Comparison of ENCODE assay signal across 25 cellular contexts in the genomic region with DNA sequence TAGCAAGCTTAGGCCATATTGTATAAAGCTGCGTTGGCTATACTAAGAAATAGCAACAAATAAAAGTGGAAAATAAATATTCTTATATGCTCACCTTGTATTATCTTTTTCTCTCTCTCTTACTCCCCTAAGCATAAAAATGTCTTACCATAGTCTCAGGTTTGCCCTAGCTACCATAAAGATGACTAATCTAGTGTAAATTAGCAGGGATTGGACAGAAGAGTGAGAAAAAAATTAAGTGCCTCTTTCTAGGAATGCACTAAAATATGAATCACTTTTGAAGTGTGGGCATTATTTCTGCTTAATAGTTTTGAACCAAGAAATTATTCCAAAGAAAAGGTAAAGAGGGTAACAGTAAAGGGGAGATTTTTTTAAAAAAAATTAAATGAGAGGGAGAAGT.
DNase-seq lines count a peak whose midpoint lies in the region; ATAC-seq and TF ChIP-seq lines count a peak whose summit lies in the region.
"Had no signal": no experiment of that assay in that cellular context is flagged by ENCODE, and none has a peak within 500 bp of the region (broad histone marks: within the 10 kb centered on the region; RNA-seq: fewer than 3 reads in every experiment).

No MANE protein-coding gene starts in this region.

- H4K20me1 ChIP-seq in SK-N-SH (ENCODE audit: insufficient read depth): no peaks in the 10 kb centered on the region

- 14% methylated on average over 1 of the region's 1 CpG for WGBS in SK-N-SH (ENCODE audit: low lambda C conversion rate)

- H3K4me2 ChIP-seq in SK-N-SH: no peak overlapping the region

- no peaks in the 10 kb centered on the region for H3K9me3 ChIP-seq in SK-N-SH

- POLR2A ChIA-PET in SK-N-SH (lab: Yijun Ruan, JAX): no interaction called here

- H3K4me3 ChIP-seq in SK-N-SH (ENCODE audit: low read depth in 2 of 2, low read length in 1 of 2) (no peak overlapping the region), choroid plexus epithelial cell (ENCODE audit: low read depth, low read length) (no peak overlapping the region)
- H3K4me3 ChIP-seq: GM23248, SJSA1 had no signal

- TF ChIP-seq CTCF in SK-N-SH (IDR thresholded peaks at IDR 0.05) (no peak), choroid plexus epithelial cell (conservative IDR thresholded peaks at IDR 0.05; ENCODE audit: low read depth, low read length) (no peak)

- TF ChIP-seq EP300 in SK-N-SH (IDR thresholded peaks at IDR 0.05; ENCODE audit: borderline replicate concordance in 1 of 2, low read depth in 1 of 2, low read length in 1 of 2): no peak

- no peaks in the 10 kb centered on the region for H3K36me3 ChIP-seq in SK-N-SH (replicated peaks in 1 of 2; ENCODE audit: control insufficient read depth in 1 of 2, insufficient read depth in 2 of 2, low read length in 1 of 2)
- H3K36me3 ChIP-seq: SJSA1 had no signal

- no peak overlapping the region for H3K9ac ChIP-seq in SK-N-SH
- H3K9ac ChIP-seq: GM23248 had no signal

- no peak overlapping the region for H2AFZ ChIP-seq in SK-N-SH (ENCODE audit: low read depth)
- H2AFZ ChIP-seq: GM23248 had no signal

- H3K4me1 ChIP-seq in SK-N-SH (ENCODE audit: control insufficient read depth in 1 of 2, insufficient read depth in 2 of 2, low read depth in 1 of 2, low read length in 1 of 2): peaks cover 0 to 4% of the 10 kb centered on the region in 2 experiments; a peak in 2 of 4 replicates
- H3K4me1 ChIP-seq: SJSA1 had no signal

- TF ChIP-seq RAD21 in SK-N-SH (IDR thresholded peaks at IDR 0.05; ENCODE audit: low read length): no peak

- no peaks in the 10 kb centered on the region for H3K9me2 ChIP-seq in SK-N-SH

- ATAC-seq in HG03159 (IDR thresholded peaks at IDR 0.05; ENCODE audit: unreplicated experiment): no peak
- no peak for ATAC-seq in HG02938 (IDR thresholded peaks at IDR 0.05; ENCODE audit: unreplicated experiment)
- ATAC-seq in left lobe of liver: no peak
- ATAC-seq: CD8-positive, alpha-beta T cell; Panc1; Right ventricle myocardium inferior had no signal

- peak; percentile 7 for DNase-seq in HT1080 (ENCODE audit: low read depth)
- DNase-seq in SK-N-SH: no peak
- peak; percentile 2 for DNase-seq in choroid plexus epithelial cell (ENCODE audit: low read depth)
- DNase-seq in left lobe of liver (ENCODE audit: low spot score): no peak
- DNase-seq in activated T-cell treated with anti-CD3 and anti-CD28 coated beads for 4 hours: no peak
- DNase-seq: ACHN; C1 segment of cervical spinal cord; CD8-positive, alpha-beta T cell; DND-41; GM23248; H9; Kasumi-1; MM.1S; NCI-H1048; NCI-H1436; NCI-H187 treated with DMSO at 0.1 percent for 48 hours; NCI-H2227 treated with DMSO at 0.1 percent for 48 hours; NCI-H510A treated with DMSO at 0.1 percent for 48 hours; NCI-H748 treated with DMSO at 0.1 percent for 48 hours; NK-92 treated with Interleukin-12 subunit alpha and Interleukin-12 subunit beta, amount 100 ng/mL, for 24 hours had no signal

- no peaks in the 10 kb centered on the region for H3K79me2 ChIP-seq in SK-N-SH (ENCODE audit: insufficient read depth)

- H3K27ac ChIP-seq in SK-N-SH (ENCODE audit: low read depth in 2 of 2, low read length in 1 of 2): peak overlapping the region; percentile 12 to 22; a peak in 1 of 4 replicates
- H3K27ac ChIP-seq: GM23248, SJSA1 had no signal

- CTCF ChIA-PET in SK-N-SH (lab: Yijun Ruan, JAX): no interaction called here

- 0 out of 2 replicates have a peak, but pooled peaks cover 1% of the 10 kb centered on the region for H3K27me3 ChIP-seq in SK-N-SH (ENCODE audit: insufficient read depth)
- H3K27me3 ChIP-seq: SJSA1 had no signal

- H3F3A ChIP-seq in SK-N-SH (replicated peaks; ENCODE audit: insufficient read depth): peaks cover 6% of the 10 kb centered on the region

TF ChIP-seq in SK-N-SH, 30 proteins besides CTCF, POLR2A, EP300 and RAD21:
- TF ChIP-seq FOSL2 (IDR thresholded peaks at IDR 0.05; ENCODE audit: borderline replicate concordance, low read depth): 0 out of 2 replicates have a peak, but pooled peaks have one; percentile 8
- no peak for TF ChIP-seq SIN3A (IDR thresholded peaks at IDR 0.05; ENCODE audit: borderline replicate concordance, low read depth, low read length)
- no peak for TF ChIP-seq POLR2AphosphoS5 (IDR thresholded peaks at IDR 0.05; ENCODE audit: low read depth, low read length)
- TF ChIP-seq NRF1 (IDR thresholded peaks at IDR 0.05; ENCODE audit: low read depth, low read length): no peak
- TF ChIP-seq, protein P1, sequence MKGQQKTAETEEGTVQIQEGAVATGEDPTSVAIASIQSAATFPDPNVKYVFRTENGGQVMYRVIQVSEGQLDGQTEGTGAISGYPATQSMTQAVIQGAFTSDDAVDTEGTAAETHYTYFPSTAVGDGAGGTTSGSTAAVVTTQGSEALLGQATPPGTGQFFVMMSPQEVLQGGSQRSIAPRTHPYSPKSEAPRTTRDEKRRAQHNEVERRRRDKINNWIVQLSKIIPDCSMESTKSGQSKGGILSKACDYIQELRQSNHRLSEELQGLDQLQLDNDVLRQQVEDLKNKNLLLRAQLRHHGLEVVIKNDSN (IDR thresholded peaks at IDR 0.05; ENCODE audit: borderline replicate concordance, low read depth): no peak
- TF ChIP-seq, protein P2, sequence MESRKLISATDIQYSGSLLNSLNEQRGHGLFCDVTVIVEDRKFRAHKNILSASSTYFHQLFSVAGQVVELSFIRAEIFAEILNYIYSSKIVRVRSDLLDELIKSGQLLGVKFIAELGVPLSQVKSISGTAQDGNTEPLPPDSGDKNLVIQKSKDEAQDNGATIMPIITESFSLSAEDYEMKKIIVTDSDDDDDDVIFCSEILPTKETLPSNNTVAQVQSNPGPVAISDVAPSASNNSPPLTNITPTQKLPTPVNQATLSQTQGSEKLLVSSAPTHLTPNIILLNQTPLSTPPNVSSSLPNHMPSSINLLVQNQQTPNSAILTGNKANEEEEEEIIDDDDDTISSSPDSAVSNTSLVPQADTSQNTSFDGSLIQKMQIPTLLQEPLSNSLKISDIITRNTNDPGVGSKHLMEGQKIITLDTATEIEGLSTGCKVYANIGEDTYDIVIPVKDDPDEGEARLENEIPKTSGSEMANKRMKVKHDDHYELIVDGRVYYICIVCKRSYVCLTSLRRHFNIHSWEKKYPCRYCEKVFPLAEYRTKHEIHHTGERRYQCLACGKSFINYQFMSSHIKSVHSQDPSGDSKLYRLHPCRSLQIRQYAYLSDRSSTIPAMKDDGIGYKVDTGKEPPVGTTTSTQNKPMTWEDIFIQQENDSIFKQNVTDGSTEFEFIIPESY (IDR thresholded peaks at IDR 0.05; ENCODE audit: borderline replicate concordance, low read depth): no peak
TF ChIP-seq in SK-N-SH: peak in this region for 1.

Comparison
In these comparisons a context has a peak if more than half of its experiments do, and no peak if none do; other contexts are left out.
1. DNase-seq: peak in HT1080 (single experiment) and choroid plexus epithelial cell (single experiment); none in SK-N-SH (single experiment), left lobe of liver (single experiment) and activated T-cell treated with anti-CD3 and anti-CD28 coated beads for 4 hours (single experiment).